In genomic region chr19:45448887-45449299, GRCh38 we compare ENCODE assay signal across 9 cellular contexts. TPM values are rescaled to one million over a fixed set of nuclear protein-coding genes. Genes with fewer than 3 reads are reported as not detected.
DNase-seq lines count a peak whose midpoint lies in the region; ATAC-seq, FAIRE-seq and TF ChIP-seq lines count a peak whose summit lies in the region.
"Had no signal": no experiment of that assay in that cellular context is flagged by ENCODE, and none has a peak within 500 bp of the region (broad histone marks: within the 10 kb centered on the region; RNA-seq: fewer than 3 reads in every experiment).

No MANE protein-coding gene starts in this region.

- H3K4me1 Mint-ChIP-seq in astrocyte (ENCODE audit: low read depth, unreplicated experiment) (peaks cover 7% of the 10 kb centered on the region), memory B cell (peaks cover 43% of the 10 kb centered on the region)

- H3K4me3 Mint-ChIP-seq in astrocyte (ENCODE audit: unreplicated experiment) (no peak overlapping the region), memory B cell (peak overlapping the region; percentile 61)

- H3K27me3 Mint-ChIP-seq in astrocyte (ENCODE audit: low read depth, unreplicated experiment): no peaks in the 10 kb centered on the region
- no peaks in the 10 kb centered on the region for H3K27me3 Mint-ChIP-seq in memory B cell

- no peak overlapping the region for H3K4me2 ChIP-seq in GM23248 (ENCODE audit: unreplicated experiment)
- peak overlapping the region; percentile 2 for H3K4me2 ChIP-seq in astrocyte (ENCODE audit: low read length)

- no peak for FAIRE-seq in astrocyte (lab: Jason Lieb, UNC)
- no peak for FAIRE-seq in HTR-8/SVneo (lab: Jason Lieb, UNC)

- H2AFZ ChIP-seq in ACC112 (ENCODE audit: low read length, unreplicated experiment) (no peak overlapping the region), GM23248 (no peak overlapping the region), astrocyte (ENCODE audit: low read depth, low read length) (no peak overlapping the region)

- no peaks in the 10 kb centered on the region for H3K9me2 ChIP-seq in GM23248 (ENCODE audit: insufficient read depth)

- in situ Hi-C loops in GM23248 (cut with MboI): no loop called here

- no peak for ATAC-seq in memory B cell (ENCODE audit: low read depth)
- no peak for ATAC-seq in HG02852 (IDR thresholded peaks at IDR 0.05; ENCODE audit: unreplicated experiment)

- H3K27ac Mint-ChIP-seq in astrocyte (ENCODE audit: unreplicated experiment) (peak overlapping the region; percentile 99), memory B cell (peak overlapping the region; percentile 66)

- H3K36me3 ChIP-seq in ACC112 (ENCODE audit: insufficient read depth, low read length): no peaks in the 10 kb centered on the region
- H3K36me3 ChIP-seq in GM23248 (ENCODE audit: low read depth): no peaks in the 10 kb centered on the region
- no peaks in the 10 kb centered on the region for H3K36me3 ChIP-seq in astrocyte (ENCODE audit: insufficient read depth, low read length)

- no peak for TF ChIP-seq CTCF in astrocyte (IDR thresholded peaks at IDR 0.05; ENCODE audit: insufficient read depth, low read depth, low read length)

- H3F3A ChIP-seq in GM23248 (ENCODE audit: insufficient read depth): peaks cover 12% of the 10 kb centered on the region

- no peaks in the 10 kb centered on the region for H4K20me1 ChIP-seq in GM23248 (ENCODE audit: insufficient read depth)
- H4K20me1 ChIP-seq in astrocyte (ENCODE audit: insufficient read depth, low read length): no peaks in the 10 kb centered on the region

- H3K36me3 Mint-ChIP-seq in astrocyte (ENCODE audit: low read depth, unreplicated experiment) (no peaks in the 10 kb centered on the region), memory B cell (peaks cover 2% of the 10 kb centered on the region)

- DNase-seq in GM23248: peak; percentile 27
- no peak for DNase-seq in astrocyte (ENCODE audit: low read depth)
- no peak for DNase-seq in memory B cell (ENCODE audit: low spot score in 2 of 2)
- DNase-seq in NCI-H2081 treated with DMSO at 0.1 percent for 48 hours (lab: John Stamatoyannopoulos, UW): no peak
- no peak for DNase-seq in NCI-H2029 (lab: John Stamatoyannopoulos, UW)
- DNase-seq in HTR-8/SVneo (ENCODE audit: insufficient read length, low spot score): no peak
- DNase-seq: stimulated activated CD8-positive, alpha-beta memory T cell treated with anti-CD3 and anti-CD28 coated beads, Interleukin-4, amount 100 ng/mL, for 48 hours had no signal

- H3K9me3 Mint-ChIP-seq in astrocyte (ENCODE audit: unreplicated experiment) (no peaks in the 10 kb centered on the region), memory B cell (no peaks in the 10 kb centered on the region)

- H3K4me3 ChIP-seq in ACC112 (ENCODE audit: low read depth, low read length) (no peak overlapping the region), GM23248 (no peak overlapping the region), astrocyte (ENCODE audit: insufficient read depth, low read depth, low read length) (no peak overlapping the region)

- H3K9me3 ChIP-seq in GM23248 (ENCODE audit: low read depth): no peaks in the 10 kb centered on the region
- H3K9me3 ChIP-seq in astrocyte (ENCODE audit: insufficient read depth, low read depth, low read length): no peaks in the 10 kb centered on the region

- H3K79me2 ChIP-seq in ACC112 (ENCODE audit: control insufficient read depth, insufficient read depth, low read length, unreplicated experiment) (no peaks in the 10 kb centered on the region), GM23248 (ENCODE audit: insufficient read depth) (no peaks in the 10 kb centered on the region), astrocyte (ENCODE audit: insufficient read depth, low read length) (no peaks in the 10 kb centered on the region)

- 49 to 58% methylated on average over 7 of the region's 7 CpGs for WGBS in GM23248 (ENCODE audit: low coverage in 1 of 2, low lambda C conversion rate in 2 of 2, missing lambda C conversion rate in 2 of 2), 2 experiments

- H3K4me1 ChIP-seq in ACC112 (ENCODE audit: control insufficient read depth, insufficient read depth, low read length, unreplicated experiment): peaks cover 20% of the 10 kb centered on the region
- H3K4me1 ChIP-seq in GM23248 (ENCODE audit: insufficient read depth): no peaks in the 10 kb centered on the region
- peaks cover 31% of the 10 kb centered on the region for H3K4me1 ChIP-seq in astrocyte (ENCODE audit: insufficient read depth, low read length)

- peak overlapping the region; percentile 43; the same call in 1 of the 2 replicates for H3K27ac ChIP-seq in ACC112 (ENCODE audit: low read depth, low read length)
- no peak overlapping the region for H3K27ac ChIP-seq in GM23248
- peak overlapping the region; percentile 14 for H3K27ac ChIP-seq in astrocyte (ENCODE audit: low read depth, low read length)

- H3K27me3 ChIP-seq in ACC112 (ENCODE audit: insufficient read depth, low read length): no peaks in the 10 kb centered on the region
- no peaks in the 10 kb centered on the region for H3K27me3 ChIP-seq in GM23248 (replicated peaks; ENCODE audit: insufficient read depth)
- H3K27me3 ChIP-seq in astrocyte (ENCODE audit: insufficient read depth, low read length): no peaks in the 10 kb centered on the region

- H3K9ac ChIP-seq in GM23248 (no peak overlapping the region), astrocyte (ENCODE audit: low read length) (no peak overlapping the region)

RNA-seq across cellular contexts. Expression of gene FOSB, which starts 18.9 kb away (rescaled TPM):
- 11.9 and 16.1 TPM in 2 replicates for total RNA-seq in GM23248 (2014; rRNA removed; shearing (Covaris generic))
- 4.8 and 8.3 TPM in 2 replicates for polyA plus RNA-seq in GM23248 (2016; fragmentation: Nextera tagmentation; extraction: Ambion mirVana)
- total RNA-seq in astrocyte: 8.2 and 13.3 TPM in 2 replicates

RNA-seq across cellular contexts. Expression of gene ERCC1, which starts 25.2 kb away (rescaled TPM):
- total RNA-seq in GM23248 (2014; rRNA removed; shearing (Covaris generic)): 63.0 and 79.8 TPM in 2 replicates
- polyA plus RNA-seq in GM23248 (2016; fragmentation: Nextera tagmentation; extraction: Ambion mirVana): 89.0 and 90.9 TPM in 2 replicates
- total RNA-seq in astrocyte: 67.5 and 70.4 TPM in 2 replicates

RNA-seq across cellular contexts. Expression of gene POLR1G, which starts 42.4 kb away (rescaled TPM):
- total RNA-seq in GM23248 (2014; rRNA removed; shearing (Covaris generic)): 3.9 and 8.8 TPM in 2 replicates
- 7.2 and 10.8 TPM in 2 replicates for polyA plus RNA-seq in GM23248 (2016; fragmentation: Nextera tagmentation; extraction: Ambion mirVana)
- 10.9 and 12.8 TPM in 2 replicates for total RNA-seq in astrocyte

RNA-seq across cellular contexts. Expression of gene PPP1R13L, which starts 44.0 kb away (rescaled TPM):
- 3.9 and 36.5 TPM in 2 replicates for total RNA-seq in GM23248 (2014; rRNA removed; shearing (Covaris generic))
- 6.2 and 6.4 TPM in 2 replicates for polyA plus RNA-seq in GM23248 (2016; fragmentation: Nextera tagmentation; extraction: Ambion mirVana)
- 56.6 and 56.7 TPM in 2 replicates for total RNA-seq in astrocyte

RNA-seq across cellular contexts. Expression of gene RTN2, which starts 48.0 kb away (rescaled TPM):
- 14.8 and 19.6 TPM in 2 replicates for total RNA-seq in GM23248 (2014; rRNA removed; shearing (Covaris generic))
- 7.8 and 8.2 TPM in 2 replicates for polyA plus RNA-seq in GM23248 (2016; fragmentation: Nextera tagmentation; extraction: Ambion mirVana)
- total RNA-seq in astrocyte: 29.1 and 35.3 TPM in 2 replicates
